1 cellular context compared by ENCODE assay signal in genomic region chr17:67245073-67245693, GRCh38.
A peak's percentile ranks its signal among the peaks of the same experiment; 100 is the strongest.
TF ChIP-seq lines count a peak whose summit lies in the region.

A gene with protein sequence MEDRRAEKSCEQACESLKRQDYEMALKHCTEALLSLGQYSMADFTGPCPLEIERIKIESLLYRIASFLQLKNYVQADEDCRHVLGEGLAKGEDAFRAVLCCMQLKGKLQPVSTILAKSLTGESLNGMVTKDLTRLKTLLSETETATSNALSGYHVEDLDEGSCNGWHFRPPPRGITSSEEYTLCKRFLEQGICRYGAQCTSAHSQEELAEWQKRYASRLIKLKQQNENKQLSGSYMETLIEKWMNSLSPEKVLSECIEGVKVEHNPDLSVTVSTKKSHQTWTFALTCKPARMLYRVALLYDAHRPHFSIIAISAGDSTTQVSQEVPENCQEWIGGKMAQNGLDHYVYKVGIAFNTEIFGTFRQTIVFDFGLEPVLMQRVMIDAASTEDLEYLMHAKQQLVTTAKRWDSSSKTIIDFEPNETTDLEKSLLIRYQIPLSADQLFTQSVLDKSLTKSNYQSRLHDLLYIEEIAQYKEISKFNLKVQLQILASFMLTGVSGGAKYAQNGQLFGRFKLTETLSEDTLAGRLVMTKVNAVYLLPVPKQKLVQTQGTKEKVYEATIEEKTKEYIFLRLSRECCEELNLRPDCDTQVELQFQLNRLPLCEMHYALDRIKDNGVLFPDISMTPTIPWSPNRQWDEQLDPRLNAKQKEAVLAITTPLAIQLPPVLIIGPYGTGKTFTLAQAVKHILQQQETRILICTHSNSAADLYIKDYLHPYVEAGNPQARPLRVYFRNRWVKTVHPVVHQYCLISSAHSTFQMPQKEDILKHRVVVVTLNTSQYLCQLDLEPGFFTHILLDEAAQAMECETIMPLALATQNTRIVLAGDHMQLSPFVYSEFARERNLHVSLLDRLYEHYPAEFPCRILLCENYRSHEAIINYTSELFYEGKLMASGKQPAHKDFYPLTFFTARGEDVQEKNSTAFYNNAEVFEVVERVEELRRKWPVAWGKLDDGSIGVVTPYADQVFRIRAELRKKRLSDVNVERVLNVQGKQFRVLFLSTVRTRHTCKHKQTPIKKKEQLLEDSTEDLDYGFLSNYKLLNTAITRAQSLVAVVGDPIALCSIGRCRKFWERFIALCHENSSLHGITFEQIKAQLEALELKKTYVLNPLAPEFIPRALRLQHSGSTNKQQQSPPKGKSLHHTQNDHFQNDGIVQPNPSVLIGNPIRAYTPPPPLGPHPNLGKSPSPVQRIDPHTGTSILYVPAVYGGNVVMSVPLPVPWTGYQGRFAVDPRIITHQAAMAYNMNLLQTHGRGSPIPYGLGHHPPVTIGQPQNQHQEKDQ (N-terminal part only) (minus strand): TSS chr17:67245196. CDS start chr17:67218804, 26,392 bp downstream.

TF ChIP-seq in HepG2, 621 proteins besides CTCF, POLR2A, EP300 and RAD21 (continued from another document and continues in another):
- TF ChIP-seq, protein P1, sequence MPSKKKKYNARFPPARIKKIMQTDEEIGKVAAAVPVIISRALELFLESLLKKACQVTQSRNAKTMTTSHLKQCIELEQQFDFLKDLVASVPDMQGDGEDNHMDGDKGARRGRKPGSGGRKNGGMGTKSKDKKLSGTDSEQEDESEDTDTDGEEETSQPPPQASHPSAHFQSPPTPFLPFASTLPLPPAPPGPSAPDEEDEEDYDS (CRISPR knock-in tag; IDR thresholded peaks at IDR 0.05) = peak; percentile 87
- TF ChIP-seq FLYWCH1 (CRISPR knock-in tag; IDR thresholded peaks at IDR 0.05) (no peak), KLF9 (CRISPR knock-in tag; IDR thresholded peaks at IDR 0.05; ENCODE audit: low read depth) (no peak), ZNF230 (CRISPR knock-in tag; IDR thresholded peaks at IDR 0.05) (peak; percentile 59; the same call in 1 of the 2 replicates), ZNF710 (CRISPR knock-in tag; IDR thresholded peaks at IDR 0.05; ENCODE audit: borderline replicate concordance) (no peak), PAWR (CRISPR knock-in tag; IDR thresholded peaks at IDR 0.05; ENCODE audit: borderline replicate concordance) (no peak), HNRNPUL1 (IDR thresholded peaks at IDR 0.05; ENCODE audit: low read depth, low read length) (no peak), JDP2 (CRISPR knock-in tag; IDR thresholded peaks at IDR 0.05; ENCODE audit: borderline replicate concordance) (no peak; the same call in 1 of the 2 replicates), ZNF207 (IDR thresholded peaks at IDR 0.05; ENCODE audit: borderline replicate concordance) (no peak), SKI (IDR thresholded peaks at IDR 0.05; ENCODE audit: partially characterized antibody) (peak; percentile 36), IRX3 (CRISPR knock-in tag; IDR thresholded peaks at IDR 0.05; ENCODE audit: borderline replicate concordance, low read depth) (no peak; the same call in 1 of the 2 replicates), ZNF766 (CRISPR knock-in tag; IDR thresholded peaks at IDR 0.05; ENCODE audit: borderline replicate concordance) (no peak), ZNF143 (CRISPR knock-in tag; IDR thresholded peaks at IDR 0.05) (peak; percentile 84), ARNT2 (CRISPR knock-in tag; IDR thresholded peaks at IDR 0.05; ENCODE audit: low read depth) (no peak), CREM (IDR thresholded peaks at IDR 0.05) (peak; percentile 16; the same call in 1 of the 2 replicates), CREM (CRISPR knock-in tag; IDR thresholded peaks at IDR 0.05) (no peak), RAD51 (IDR thresholded peaks at IDR 0.05; ENCODE audit: borderline replicate concordance) (no peak), ZNF225 (CRISPR knock-in tag; IDR thresholded peaks at IDR 0.05) (no peak), TBL1XR1 (IDR thresholded peaks at IDR 0.05; ENCODE audit: borderline replicate concordance, low read length, partially characterized antibody) (peak; percentile 24), NR1H2 (CRISPR knock-in tag; IDR thresholded peaks at IDR 0.05; ENCODE audit: borderline replicate concordance, low read depth) (0 out of 2 replicates have a peak, but pooled peaks have one; percentile 32), NAIF1 (CRISPR knock-in tag; IDR thresholded peaks at IDR 0.05; ENCODE audit: borderline replicate concordance) (peak; percentile 59; the same call in 1 of the 2 replicates), ZMAT3 (CRISPR knock-in tag; conservative IDR thresholded peaks at IDR 0.05) (0 out of 2 replicates have a peak, but pooled peaks have one; percentile 6), ZNF296 (CRISPR knock-in tag; conservative IDR thresholded peaks at IDR 0.05) (no peak; the same call in 1 of the 2 replicates), ZZZ3 (CRISPR knock-in tag; IDR thresholded peaks at IDR 0.05; ENCODE audit: borderline replicate concordance) (no peak), ATRX (CRISPR knock-in tag; IDR thresholded peaks at IDR 0.05; ENCODE audit: borderline replicate concordance) (no peak), ATF3 (CRISPR knock-in tag; IDR thresholded peaks at IDR 0.05) (no peak), ZNF569 (CRISPR knock-in tag; IDR thresholded peaks at IDR 0.05; ENCODE audit: borderline replicate concordance) (no peak), ZBTB1 (CRISPR knock-in tag; IDR thresholded peaks at IDR 0.05; ENCODE audit: borderline replicate concordance) (no peak), ISL2 (CRISPR knock-in tag; IDR thresholded peaks at IDR 0.05) (no peak; the same call in none of the 2 replicates), ZNF713 (CRISPR knock-in tag; IDR thresholded peaks at IDR 0.05) (no peak), THRA (CRISPR knock-in tag; IDR thresholded peaks at IDR 0.05; ENCODE audit: borderline replicate concordance) (peak; percentile 8; the same call in 1 of the 2 replicates), ZNF678 (CRISPR knock-in tag; IDR thresholded peaks at IDR 0.05) (no peak)
- TF ChIP-seq, protein P2, sequence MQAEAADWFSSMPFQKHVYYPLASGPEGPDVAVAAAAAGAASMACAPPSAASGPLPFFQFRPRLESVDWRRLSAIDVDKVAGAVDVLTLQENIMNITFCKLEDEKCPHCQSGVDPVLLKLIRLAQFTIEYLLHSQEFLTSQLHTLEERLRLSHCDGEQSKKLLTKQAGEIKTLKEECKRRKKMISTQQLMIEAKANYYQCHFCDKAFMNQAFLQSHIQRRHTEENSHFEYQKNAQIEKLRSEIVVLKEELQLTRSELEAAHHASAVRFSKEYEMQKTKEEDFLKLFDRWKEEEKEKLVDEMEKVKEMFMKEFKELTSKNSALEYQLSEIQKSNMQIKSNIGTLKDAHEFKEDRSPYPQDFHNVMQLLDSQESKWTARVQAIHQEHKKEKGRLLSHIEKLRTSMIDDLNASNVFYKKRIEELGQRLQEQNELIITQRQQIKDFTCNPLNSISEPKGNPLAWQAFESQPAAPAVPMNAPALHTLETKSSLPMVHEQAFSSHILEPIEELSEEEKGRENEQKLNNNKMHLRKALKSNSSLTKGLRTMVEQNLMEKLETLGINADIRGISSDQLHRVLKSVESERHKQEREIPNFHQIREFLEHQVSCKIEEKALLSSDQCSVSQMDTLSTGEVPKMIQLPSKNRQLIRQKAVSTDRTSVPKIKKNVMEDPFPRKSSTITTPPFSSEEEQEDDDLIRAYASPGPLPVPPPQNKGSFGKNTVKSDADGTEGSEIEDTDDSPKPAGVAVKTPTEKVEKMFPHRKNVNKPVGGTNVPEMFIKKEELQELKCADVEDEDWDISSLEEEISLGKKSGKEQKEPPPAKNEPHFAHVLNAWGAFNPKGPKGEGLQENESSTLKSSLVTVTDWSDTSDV (CRISPR knock-in tag; IDR thresholded peaks at IDR 0.05) = no peak
- TF ChIP-seq, protein P3, sequence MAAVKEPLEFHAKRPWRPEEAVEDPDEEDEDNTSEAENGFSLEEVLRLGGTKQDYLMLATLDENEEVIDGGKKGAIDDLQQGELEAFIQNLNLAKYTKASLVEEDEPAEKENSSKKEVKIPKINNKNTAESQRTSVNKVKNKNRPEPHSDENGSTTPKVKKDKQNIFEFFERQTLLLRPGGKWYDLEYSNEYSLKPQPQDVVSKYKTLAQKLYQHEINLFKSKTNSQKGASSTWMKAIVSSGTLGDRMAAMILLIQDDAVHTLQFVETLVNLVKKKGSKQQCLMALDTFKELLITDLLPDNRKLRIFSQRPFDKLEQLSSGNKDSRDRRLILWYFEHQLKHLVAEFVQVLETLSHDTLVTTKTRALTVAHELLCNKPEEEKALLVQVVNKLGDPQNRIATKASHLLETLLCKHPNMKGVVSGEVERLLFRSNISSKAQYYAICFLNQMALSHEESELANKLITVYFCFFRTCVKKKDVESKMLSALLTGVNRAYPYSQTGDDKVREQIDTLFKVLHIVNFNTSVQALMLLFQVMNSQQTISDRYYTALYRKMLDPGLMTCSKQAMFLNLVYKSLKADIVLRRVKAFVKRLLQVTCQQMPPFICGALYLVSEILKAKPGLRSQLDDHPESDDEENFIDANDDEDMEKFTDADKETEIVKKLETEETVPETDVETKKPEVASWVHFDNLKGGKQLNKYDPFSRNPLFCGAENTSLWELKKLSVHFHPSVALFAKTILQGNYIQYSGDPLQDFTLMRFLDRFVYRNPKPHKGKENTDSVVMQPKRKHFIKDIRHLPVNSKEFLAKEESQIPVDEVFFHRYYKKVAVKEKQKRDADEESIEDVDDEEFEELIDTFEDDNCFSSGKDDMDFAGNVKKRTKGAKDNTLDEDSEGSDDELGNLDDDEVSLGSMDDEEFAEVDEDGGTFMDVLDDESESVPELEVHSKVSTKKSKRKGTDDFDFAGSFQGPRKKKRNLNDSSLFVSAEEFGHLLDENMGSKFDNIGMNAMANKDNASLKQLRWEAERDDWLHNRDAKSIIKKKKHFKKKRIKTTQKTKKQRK (IDR thresholded peaks at IDR 0.05; ENCODE audit: low read length) = no peak
- TF ChIP-seq, protein P4, sequence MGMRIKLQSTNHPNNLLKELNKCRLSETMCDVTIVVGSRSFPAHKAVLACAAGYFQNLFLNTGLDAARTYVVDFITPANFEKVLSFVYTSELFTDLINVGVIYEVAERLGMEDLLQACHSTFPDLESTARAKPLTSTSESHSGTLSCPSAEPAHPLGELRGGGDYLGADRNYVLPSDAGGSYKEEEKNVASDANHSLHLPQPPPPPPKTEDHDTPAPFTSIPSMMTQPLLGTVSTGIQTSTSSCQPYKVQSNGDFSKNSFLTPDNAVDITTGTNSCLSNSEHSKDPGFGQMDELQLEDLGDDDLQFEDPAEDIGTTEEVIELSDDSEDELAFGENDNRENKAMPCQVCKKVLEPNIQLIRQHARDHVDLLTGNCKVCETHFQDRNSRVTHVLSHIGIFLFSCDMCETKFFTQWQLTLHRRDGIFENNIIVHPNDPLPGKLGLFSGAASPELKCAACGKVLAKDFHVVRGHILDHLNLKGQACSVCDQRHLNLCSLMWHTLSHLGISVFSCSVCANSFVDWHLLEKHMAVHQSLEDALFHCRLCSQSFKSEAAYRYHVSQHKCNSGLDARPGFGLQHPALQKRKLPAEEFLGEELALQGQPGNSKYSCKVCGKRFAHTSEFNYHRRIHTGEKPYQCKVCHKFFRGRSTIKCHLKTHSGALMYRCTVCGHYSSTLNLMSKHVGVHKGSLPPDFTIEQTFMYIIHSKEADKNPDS (CRISPR knock-in tag; IDR thresholded peaks at IDR 0.05) = no peak; the same call in 1 of the 2 replicates
- TF ChIP-seq, protein P5, sequence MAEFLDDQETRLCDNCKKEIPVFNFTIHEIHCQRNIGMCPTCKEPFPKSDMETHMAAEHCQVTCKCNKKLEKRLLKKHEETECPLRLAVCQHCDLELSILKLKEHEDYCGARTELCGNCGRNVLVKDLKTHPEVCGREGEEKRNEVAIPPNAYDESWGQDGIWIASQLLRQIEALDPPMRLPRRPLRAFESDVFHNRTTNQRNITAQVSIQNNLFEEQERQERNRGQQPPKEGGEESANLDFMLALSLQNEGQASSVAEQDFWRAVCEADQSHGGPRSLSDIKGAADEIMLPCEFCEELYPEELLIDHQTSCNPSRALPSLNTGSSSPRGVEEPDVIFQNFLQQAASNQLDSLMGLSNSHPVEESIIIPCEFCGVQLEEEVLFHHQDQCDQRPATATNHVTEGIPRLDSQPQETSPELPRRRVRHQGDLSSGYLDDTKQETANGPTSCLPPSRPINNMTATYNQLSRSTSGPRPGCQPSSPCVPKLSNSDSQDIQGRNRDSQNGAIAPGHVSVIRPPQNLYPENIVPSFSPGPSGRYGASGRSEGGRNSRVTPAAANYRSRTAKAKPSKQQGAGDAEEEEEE (CRISPR knock-in tag; IDR thresholded peaks at IDR 0.05; ENCODE audit: borderline replicate concordance) = no peak
- TF ChIP-seq, protein P6, sequence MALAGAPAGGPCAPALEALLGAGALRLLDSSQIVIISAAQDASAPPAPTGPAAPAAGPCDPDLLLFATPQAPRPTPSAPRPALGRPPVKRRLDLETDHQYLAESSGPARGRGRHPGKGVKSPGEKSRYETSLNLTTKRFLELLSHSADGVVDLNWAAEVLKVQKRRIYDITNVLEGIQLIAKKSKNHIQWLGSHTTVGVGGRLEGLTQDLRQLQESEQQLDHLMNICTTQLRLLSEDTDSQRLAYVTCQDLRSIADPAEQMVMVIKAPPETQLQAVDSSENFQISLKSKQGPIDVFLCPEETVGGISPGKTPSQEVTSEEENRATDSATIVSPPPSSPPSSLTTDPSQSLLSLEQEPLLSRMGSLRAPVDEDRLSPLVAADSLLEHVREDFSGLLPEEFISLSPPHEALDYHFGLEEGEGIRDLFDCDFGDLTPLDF (CRISPR knock-in tag; IDR thresholded peaks at IDR 0.05) = no peak
- TF ChIP-seq, protein P7, sequence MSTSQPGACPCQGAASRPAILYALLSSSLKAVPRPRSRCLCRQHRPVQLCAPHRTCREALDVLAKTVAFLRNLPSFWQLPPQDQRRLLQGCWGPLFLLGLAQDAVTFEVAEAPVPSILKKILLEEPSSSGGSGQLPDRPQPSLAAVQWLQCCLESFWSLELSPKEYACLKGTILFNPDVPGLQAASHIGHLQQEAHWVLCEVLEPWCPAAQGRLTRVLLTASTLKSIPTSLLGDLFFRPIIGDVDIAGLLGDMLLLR (CRISPR knock-in tag; IDR thresholded peaks at IDR 0.05) = 0 out of 2 replicates have a peak, but pooled peaks have one; percentile 7
